In the genomic region with DNA sequence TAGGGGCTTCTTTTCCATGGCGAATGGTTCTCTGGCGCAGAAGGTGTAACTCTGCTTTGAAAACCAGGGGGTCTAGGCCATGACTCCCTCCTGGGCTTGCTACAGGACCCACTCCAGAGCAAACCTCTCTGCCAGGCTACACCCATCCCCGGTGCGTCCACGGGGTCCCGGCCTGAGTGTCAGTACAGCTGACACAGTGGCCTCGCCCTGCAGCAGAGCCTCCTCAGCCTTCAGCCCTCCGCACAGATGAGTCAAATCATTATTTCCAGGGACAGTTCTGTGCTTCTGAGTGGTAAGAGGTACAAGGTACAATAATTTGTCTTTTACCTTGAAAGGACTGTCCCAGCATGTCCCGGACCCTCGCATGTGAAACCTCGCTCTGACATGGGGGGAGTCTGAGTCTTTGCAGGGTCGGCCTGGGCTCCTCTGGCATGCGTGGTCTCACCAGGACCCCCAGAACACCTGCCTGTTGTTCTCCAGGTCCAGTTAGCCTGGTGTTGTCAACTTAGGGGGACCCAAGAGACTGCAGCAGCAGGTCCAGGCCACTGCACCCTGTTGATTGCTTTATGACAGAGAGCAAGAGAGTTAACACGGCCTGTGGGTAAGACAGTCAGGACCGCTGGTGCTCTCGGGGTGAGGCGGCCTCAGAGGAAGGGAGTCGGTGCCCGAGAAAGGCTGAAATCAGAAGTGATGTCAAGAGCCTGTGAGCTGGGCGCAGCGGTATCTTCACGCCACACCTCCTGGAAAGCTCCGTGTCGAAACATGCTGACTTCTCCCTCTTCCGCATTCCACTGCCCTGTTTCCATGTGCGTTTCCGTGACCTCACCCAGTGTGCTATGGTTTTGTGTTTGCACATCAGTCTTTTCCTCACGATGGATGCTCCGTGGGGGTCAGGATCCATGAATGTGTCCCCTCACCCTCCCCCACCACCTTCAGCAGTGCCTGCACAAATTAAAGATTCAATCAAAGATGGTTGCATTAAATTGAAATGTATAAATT, we compare ENCODE assay signal across 19 cellular contexts.
"Had no signal": no experiment of that assay in that cellular context is flagged by ENCODE, and none has a peak within 500 bp of the region (broad histone marks: within the 10 kb centered on the region; RNA-seq: fewer than 3 reads in every experiment).

No MANE protein-coding gene starts in this region.

- H3K36me3 Mint-ChIP-seq: memory B cell; naive thymus-derived CD4-positive, alpha-beta T cell; stimulated activated naive B cell treated with anti-CD40 and anti-IgM and Interleukin-4, amounts not matched to agents 10 μg/mL and 1 μg/mL and 100 μg/mL, for 72 hours had no signal

- H3K4me1 ChIP-seq: gastroesophageal sphincter, psoas muscle, testis had no signal

- DNase-seq: cerebellar nuclear complex; dermis blood vessel endothelial cell; effector CD4-positive, alpha-beta T cell; glutamatergic neuron; islet precursor cell; naive thymus-derived CD4-positive, alpha-beta T cell; nephron progenitor cell; psoas muscle; sigmoid colon; stimulated activated CD4-positive, alpha-beta T cell treated with anti-CD3 and anti-CD28 coated beads, Interleukin-2, amount 100 ng/mL, for 24 hours; stimulated activated CD4-positive, alpha-beta T cell treated with anti-CD3 and anti-CD28 coated beads, Interleukin-4, amount 100 ng/mL, for 4 hours; stimulated activated naive B cell treated with anti-CD40 and anti-IgM and Interleukin-4, amounts not matched to agents 10 μg/mL and 1 μg/mL and 100 μg/mL, for 72 hours; stimulated activated naive CD8-positive, alpha-beta T cell treated with anti-CD3 and anti-CD28 coated beads, Interleukin-15, amount 100 ng/mL, for 72 hours; testis; transverse colon had no signal

- H3K9me3 ChIP-seq: gastroesophageal sphincter, psoas muscle, sigmoid colon, testis, transverse colon had no signal

- H3K9me3 Mint-ChIP-seq: memory B cell had no signal

- H3K4me3 Mint-ChIP-seq: memory B cell; naive thymus-derived CD4-positive, alpha-beta T cell; nephron progenitor cell; stimulated activated naive B cell treated with anti-CD40 and anti-IgM and Interleukin-4, amounts not matched to agents 10 μg/mL and 1 μg/mL and 100 μg/mL, for 72 hours; stimulated activated naive CD8-positive, alpha-beta T cell treated with anti-CD3 and anti-CD28 coated beads, Interleukin-15, amount 100 ng/mL, for 72 hours had no signal

- H3K27ac Mint-ChIP-seq: memory B cell; stimulated activated naive B cell treated with anti-CD40 and anti-IgM and Interleukin-4, amounts not matched to agents 10 μg/mL and 1 μg/mL and 100 μg/mL, for 72 hours had no signal

- H3K36me3 ChIP-seq: gastroesophageal sphincter, sigmoid colon, transverse colon had no signal

- H3K4me3 ChIP-seq: gastroesophageal sphincter, psoas muscle, sigmoid colon, skin epidermis, testis, transverse colon had no signal

- H3K4me1 Mint-ChIP-seq: memory B cell; naive thymus-derived CD4-positive, alpha-beta T cell; stimulated activated naive CD8-positive, alpha-beta T cell treated with anti-CD3 and anti-CD28 coated beads, Interleukin-15, amount 100 ng/mL, for 72 hours had no signal

- ATAC-seq: left lobe of liver; naive thymus-derived CD4-positive, alpha-beta T cell; psoas muscle; stimulated activated naive B cell treated with anti-CD40 and anti-IgM and Interleukin-4, amounts not matched to agents 10 μg/mL and 1 μg/mL and 100 μg/mL, for 72 hours; stimulated activated naive CD8-positive, alpha-beta T cell treated with anti-CD3 and anti-CD28 coated beads, Interleukin-15, amount 100 ng/mL, for 72 hours had no signal

- H3K27me3 ChIP-seq: sigmoid colon, testis, transverse colon had no signal

- H3K27ac ChIP-seq: gastroesophageal sphincter, psoas muscle, sigmoid colon, skin epidermis, testis, transverse colon had no signal
